In genomic region chr18:59900222-59901128, GRCh38 we compare ENCODE assay signal across 9 cellular contexts. TPM values are rescaled to one million over a fixed set of nuclear protein-coding genes. Genes with fewer than 3 reads are reported as not detected.
DNase-seq lines count a peak whose midpoint lies in the region; ATAC-seq, FAIRE-seq and TF ChIP-seq lines count a peak whose summit lies in the region.
"Had no signal": no experiment of that assay in that cellular context is flagged by ENCODE, and none has a peak within 500 bp of the region (broad histone marks: within the 10 kb centered on the region; RNA-seq: fewer than 3 reads in every experiment).

No MANE protein-coding gene starts in this region.

- peaks cover 48% of the 10 kb centered on the region for H3K4me1 Mint-ChIP-seq in activated T-cell treated with anti-CD3 and anti-CD28 coated beads, Interleukin-2, amount 50 U/mL, for 72 hours (ENCODE audit: low read depth)

- H3K79me2 ChIP-seq in PC-3 (ENCODE audit: low read length) (peaks cover 54% of the 10 kb centered on the region), parathyroid adenoma (no peaks in the 10 kb centered on the region)

- POLR2A ChIA-PET in PC-3 (lab: Charles Lee; ENCODE audit: unreplicated experiment): interaction anchor here (0.5 to 2.1 kb wide), 19 partner anchors 9 to 1615 kb away, joined by 3 to 23 read pairs (median 4); no protein-coding TSS in a partner anchor

- H3K9ac ChIP-seq in HUES48 (ENCODE audit: low read depth, low read length) (peak overlapping the region; percentile 93), PC-3 (ENCODE audit: low read length) (peak overlapping the region; percentile 90), parathyroid adenoma (no peak overlapping the region)

- H3K4me2 ChIP-seq in PC-3 (ENCODE audit: low read length): peak overlapping the region; percentile 91
- peak overlapping the region; percentile 78 for H3K4me2 ChIP-seq in parathyroid adenoma (ENCODE audit: low read length)

- no peaks in the 10 kb centered on the region for H3K9me2 ChIP-seq in PC-3 (replicated peaks; ENCODE audit: low read length)

- peak overlapping the region; percentile 95 for H3K27ac ChIP-seq in HUES48 (ENCODE audit: low read depth, low read length)
- peak overlapping the region; percentile 94 for H3K27ac ChIP-seq in PC-3 (ENCODE audit: low read length)
- peak overlapping the region; percentile 99 for H3K27ac ChIP-seq in foreskin keratinocyte
- H3K27ac ChIP-seq in parathyroid adenoma: no peak overlapping the region
- peak overlapping the region; percentile 87 for H3K27ac ChIP-seq in vagina

- no peaks in the 10 kb centered on the region for H3K9me3 Mint-ChIP-seq in activated T-cell treated with anti-CD3 and anti-CD28 coated beads, Interleukin-2, amount 50 U/mL, for 72 hours

- CTCF ChIA-PET in PC-3 (lab: Charles Lee): interaction anchor here (0.5 to 1.4 kb wide), 4 partner anchors 9 to 94 kb away, joined by 3 to 4 read pairs (median 3); no protein-coding TSS in a partner anchor

- H3K4me3 Mint-ChIP-seq in activated T-cell treated with anti-CD3 and anti-CD28 coated beads, Interleukin-2, amount 50 U/mL, for 72 hours: peak overlapping the region; percentile 93 to 100

- no peak for FAIRE-seq in D721Med (lab: Jason Lieb, UNC)
- FAIRE-seq: colon had no signal

- no peaks in the 10 kb centered on the region for H3F3A ChIP-seq in PC-3 (ENCODE audit: low read length, unreplicated experiment)

- peaks cover 28% of the 10 kb centered on the region for H4K20me1 ChIP-seq in PC-3 (ENCODE audit: low read length)

- DNase-seq in D721Med (ENCODE audit: insufficient read length, low spot score) (peak; percentile 47), PC-3 (peak; percentile 70), foreskin keratinocyte (peak in 1 of 2 donors; percentile 59), vagina (ENCODE audit: extremely low spot score in 2 of 2) (no peak)
- DNase-seq in activated T-cell treated with anti-CD3 and anti-CD28 coated beads, Interleukin-2, amount 50 U/mL, for 72 hours: peak; percentile 73 to 74

- H3K27me3 Mint-ChIP-seq in activated T-cell treated with anti-CD3 and anti-CD28 coated beads, Interleukin-2, amount 50 U/mL, for 72 hours (ENCODE audit: low read depth): no peaks in the 10 kb centered on the region

- H2AFZ ChIP-seq in PC-3 (ENCODE audit: low read length) (no peak overlapping the region), parathyroid adenoma (peak overlapping the region; percentile 93)

- no peak for TF ChIP-seq CTCF in D721Med (IDR thresholded peaks at IDR 0.05; ENCODE audit: insufficient read depth, missing control alignments)
- no peak for TF ChIP-seq CTCF in PC-3 (conservative IDR thresholded peaks at IDR 0.05; ENCODE audit: low read depth, low read length)
- no peak for TF ChIP-seq CTCF in foreskin keratinocyte (conservative IDR thresholded peaks at IDR 0.05)
- no peak for TF ChIP-seq CTCF in parathyroid adenoma (IDR thresholded peaks at IDR 0.05)
- no peak for TF ChIP-seq CTCF in vagina (IDR thresholded peaks at IDR 0.05)

- H3K9me3 ChIP-seq in HUES48 (ENCODE audit: control insufficient read depth, insufficient read depth, low read length): no peaks in the 10 kb centered on the region
- H3K9me3 ChIP-seq in PC-3 (ENCODE audit: low read length): no peaks in the 10 kb centered on the region
- H3K9me3 ChIP-seq in parathyroid adenoma (ENCODE audit: control insufficient read depth, low read length): no peaks in the 10 kb centered on the region
- no peaks in the 10 kb centered on the region for H3K9me3 ChIP-seq in vagina

- BruUV-seq in PC-3 (replicated peaks; lab: Mats Ljungman, UMichigan): TSS peak; percentile 32

- peaks cover 29% of the 10 kb centered on the region for H3K36me3 ChIP-seq in HUES48 (ENCODE audit: control insufficient read depth, insufficient read depth, low read length)
- peaks cover 19% of the 10 kb centered on the region for H3K36me3 ChIP-seq in PC-3 (ENCODE audit: low read depth, low read length)
- H3K36me3 ChIP-seq in parathyroid adenoma (ENCODE audit: control insufficient read depth, insufficient read depth, low read length): no peaks in the 10 kb centered on the region
- no peaks in the 10 kb centered on the region for H3K36me3 ChIP-seq in vagina

- peak overlapping the region; percentile 73 for H3K4me3 ChIP-seq in HUES48 (ENCODE audit: low read depth, low read length)
- H3K4me3 ChIP-seq in PC-3 (ENCODE audit: low read length): peak overlapping the region; percentile 83
- H3K4me3 ChIP-seq in parathyroid adenoma (ENCODE audit: low read depth, low read length): peak overlapping the region; percentile 84
- H3K4me3 ChIP-seq in vagina: peak overlapping the region; percentile 64 to 82

- H3K4me1 ChIP-seq in HUES48 (ENCODE audit: control insufficient read depth, insufficient read depth, low read length) (peaks cover 49% of the 10 kb centered on the region), PC-3 (ENCODE audit: insufficient read depth, low read length) (peaks cover 52% of the 10 kb centered on the region), foreskin keratinocyte (peaks cover 27% of the 10 kb centered on the region), parathyroid adenoma (no peaks in the 10 kb centered on the region), vagina (peaks cover 26% of the 10 kb centered on the region)

- intact Hi-C loops in PC-3 (cut with micrococcal nuclease) (loop anchor here (1.0 to 10.0 kb wide), 3 partner anchors 63 to 206 kb away; partner anchors contain the start of gene CCBE1), vagina (cut with DNase I) (no loop called here)

- ATAC-seq in GM21360 (IDR thresholded peaks at IDR 0.05; ENCODE audit: unreplicated experiment) (peak; percentile 25), PC-3 (peak; percentile 22), foreskin keratinocyte (peak; percentile 0)
- ATAC-seq in activated T-cell treated with anti-CD3 and anti-CD28 coated beads, Interleukin-2, amount 50 U/mL, for 72 hours (replicated peaks in 1 of 2): peak; percentile 36 to 48

- peak overlapping the region; percentile 99 for H3K27ac Mint-ChIP-seq in activated T-cell treated with anti-CD3 and anti-CD28 coated beads, Interleukin-2, amount 50 U/mL, for 72 hours

- peaks cover 18 to 34% of the 10 kb centered on the region in 2 donors for H3K36me3 Mint-ChIP-seq in activated T-cell treated with anti-CD3 and anti-CD28 coated beads, Interleukin-2, amount 50 U/mL, for 72 hours (ENCODE audit: insufficient read depth in 2 of 2)

- peaks cover 5% of the 10 kb centered on the region; the same call in 1 of the 2 replicates for H3K27me3 ChIP-seq in HUES48 (ENCODE audit: control insufficient read depth, insufficient read depth, low read length)
- no peaks in the 10 kb centered on the region for H3K27me3 ChIP-seq in PC-3 (ENCODE audit: low read length)
- no peaks in the 10 kb centered on the region for H3K27me3 ChIP-seq in foreskin keratinocyte
- no peaks in the 10 kb centered on the region for H3K27me3 ChIP-seq in parathyroid adenoma (ENCODE audit: control insufficient read depth, insufficient read depth, low read length)
- peaks cover 5% of the 10 kb centered on the region for H3K27me3 ChIP-seq in vagina

- TF ChIP-seq POLR2A in vagina (IDR thresholded peaks at IDR 0.05): no peak

RNA-seq across cellular contexts. Expression of gene PMAIP1, which starts 0.7 kb away (rescaled TPM):
- total RNA-seq in PC-3 (2014; rRNA removed) (39.2 and 41.5 TPM in 2 replicates), foreskin keratinocyte (31.5 and 43.9 TPM in 2 replicates), vagina (7.4 TPM)
- 100 to 1,000 TPM in 1 of 2 donors, 10 to 100 TPM in 1; 96.5 to 155 TPM for total RNA-seq in activated T-cell treated with anti-CD3 and anti-CD28 coated beads, Interleukin-2, amount 50 U/mL, for 72 hours
- 19.6 and 30.1 TPM in 2 replicates for polyA plus RNA-seq in foreskin keratinocyte

Comparison
In these comparisons a context has a peak if more than half of its experiments do, and no peak if none do; other contexts are left out.
1. DNase-seq: peak in D721Med (single experiment), PC-3 (single experiment) and activated T-cell treated with anti-CD3 and anti-CD28 coated beads, Interleukin-2, amount 50 U/mL, for 72 hours (2 of 2); none in vagina (0 of 2).
2. Peak in every context shown above with its lines, with median percentiles within 50 percentile points of each other: ATAC-seq and H3K4me3 ChIP-seq.